ENCODE assay signal across 12 cellular contexts in genomic region chr9:109781541-109782197, GRCh38. TPM values are rescaled to one million over a fixed set of nuclear protein-coding genes. Genes with fewer than 3 reads are reported as not detected.
DNase-seq lines count a peak whose midpoint lies in the region; ATAC-seq and TF ChIP-seq lines count a peak whose summit lies in the region.
"Had no signal": no experiment of that assay in that cellular context is flagged by ENCODE, and none has a peak within 500 bp of the region (broad histone marks: within the 10 kb centered on the region; RNA-seq: fewer than 3 reads in every experiment).

No MANE protein-coding gene starts in this region.

- TF ChIP-seq CTCF in WTC11 (IDR thresholded peaks at IDR 0.05) (no peak), cardiac muscle cell (IDR thresholded peaks at IDR 0.05; ENCODE audit: low read depth, low read length) (no peak)

- POLR2A ChIA-PET in WTC11 (lab: Charles Lee), result no interaction called here
- POLR2A ChIA-PET in naive thymus-derived CD8-positive, alpha-beta T cell (lab: Charles Lee), result no interaction called here

- no peaks in the 10 kb centered on the region for H3K9me3 ChIP-seq in cardiac muscle cell (ENCODE audit: low read depth)

- ATAC-seq in WTC11 (no peak), sciatic nerve (peak; percentile 68), HG03460 (IDR thresholded peaks at IDR 0.05; ENCODE audit: unreplicated experiment) (no peak)
- no peak for ATAC-seq in naive thymus-derived CD8-positive, alpha-beta T cell

- H3K27ac ChIP-seq in cardiac muscle cell, result peak overlapping the region; percentile 93

- no peaks in the 10 kb centered on the region for H3K9me3 Mint-ChIP-seq in WTC11
- H3K9me3 Mint-ChIP-seq in naive thymus-derived CD8-positive, alpha-beta T cell, result peaks cover 0 to 21% (median 0%) of the 10 kb centered on the region in 9 donors

- peaks cover 12% of the 10 kb centered on the region for H3K4me1 Mint-ChIP-seq in WTC11
- peaks cover 0 to 2% (median 0%) of the 10 kb centered on the region in 4 donors for H3K4me1 Mint-ChIP-seq in naive thymus-derived CD8-positive, alpha-beta T cell

- CTCF ChIA-PET in WTC11 (lab: Charles Lee), result no interaction called here

- peak; percentile 18 for DNase-seq in ELR (ENCODE audit: low read depth)
- DNase-seq in WTC11 (ENCODE audit: low spot score), result no peak
- DNase-seq in cardiac muscle cell (ENCODE audit: low read depth in 1 of 2, low spot score in 1 of 2), result peak in 1 of 2 donors; percentile 69
- no peak for DNase-seq in sciatic nerve (ENCODE audit: low spot score)
- no peak for DNase-seq in NCI-H146 (lab: John Stamatoyannopoulos, UW)
- DNase-seq in A172 (ENCODE audit: low spot score), result no peak
- no peak for DNase-seq in naive thymus-derived CD8-positive, alpha-beta T cell
- DNase-seq: activated gamma-delta T cell, Karpas-422, NCI-H446, SHP77 treated with DMSO at 0.1 percent for 48 hours had no signal

- peaks cover 4% of the 10 kb centered on the region for H3K36me3 ChIP-seq in cardiac muscle cell

- peak overlapping the region; percentile 61 for H3K4me3 ChIP-seq in cardiac muscle cell

- intact Hi-C loops in sciatic nerve (cut with DNase I), result no loop called here

- H3K36me3 Mint-ChIP-seq in WTC11, result no peaks in the 10 kb centered on the region
- no peaks in the 10 kb centered on the region for H3K36me3 Mint-ChIP-seq in naive thymus-derived CD8-positive, alpha-beta T cell

- no peak overlapping the region for H3K27ac Mint-ChIP-seq in WTC11
- H3K27ac Mint-ChIP-seq in naive thymus-derived CD8-positive, alpha-beta T cell, result no peak overlapping the region

- peaks cover 16% of the 10 kb centered on the region for H3K4me1 ChIP-seq in cardiac muscle cell (ENCODE audit: low read depth)

- peak overlapping the region; percentile 10 for H3K4me3 Mint-ChIP-seq in WTC11
- no peak overlapping the region for H3K4me3 Mint-ChIP-seq in naive thymus-derived CD8-positive, alpha-beta T cell

- H3K27me3 ChIP-seq in cardiac muscle cell, result no peaks in the 10 kb centered on the region

- H3K27me3 Mint-ChIP-seq in WTC11 (ENCODE audit: low read depth), result peaks cover 45% of the 10 kb centered on the region
- peaks cover 9 to 28% (median 27%) of the 10 kb centered on the region in 5 donors for H3K27me3 Mint-ChIP-seq in naive thymus-derived CD8-positive, alpha-beta T cell

TF ChIP-seq in WTC11, 78 proteins besides CTCF, POLR2A, EP300 and RAD21:
- no peak for TF ChIP-seq ETV6 (CRISPR knock-in tag; IDR thresholded peaks at IDR 0.05)
- TF ChIP-seq E2F1 (CRISPR knock-in tag; IDR thresholded peaks at IDR 0.05), result no peak
- TF ChIP-seq CDX4 (CRISPR knock-in tag; IDR thresholded peaks at IDR 0.05; ENCODE audit: borderline replicate concordance), result no peak
- no peak for TF ChIP-seq TP53 (CRISPR knock-in tag; IDR thresholded peaks at IDR 0.05)
- no peak for TF ChIP-seq FOXP1 (CRISPR knock-in tag; IDR thresholded peaks at IDR 0.05; ENCODE audit: borderline replicate concordance)
- no peak for TF ChIP-seq GTF2I (CRISPR knock-in tag; conservative IDR thresholded peaks at IDR 0.05)
- no peak for TF ChIP-seq ATF2 (CRISPR knock-in tag; IDR thresholded peaks at IDR 0.05; ENCODE audit: borderline replicate concordance, low read depth)
- TF ChIP-seq JAZF1 (CRISPR knock-in tag; IDR thresholded peaks at IDR 0.05), result no peak
- TF ChIP-seq ZNF121 (CRISPR knock-in tag; IDR thresholded peaks at IDR 0.05), result no peak
- no peak for TF ChIP-seq GRHL2 (CRISPR knock-in tag; IDR thresholded peaks at IDR 0.05; ENCODE audit: insufficient replicate concordance, severe bottlenecking)
- TF ChIP-seq ATF1 (CRISPR knock-in tag; IDR thresholded peaks at IDR 0.05), result no peak
- no peak for TF ChIP-seq ZNF219 (CRISPR knock-in tag; IDR thresholded peaks at IDR 0.05; ENCODE audit: borderline replicate concordance)
- no peak for TF ChIP-seq NFYB (CRISPR knock-in tag; conservative IDR thresholded peaks at IDR 0.05; ENCODE audit: low read depth)
- TF ChIP-seq HMGA2 (CRISPR knock-in tag; IDR thresholded peaks at IDR 0.05), result no peak
- TF ChIP-seq EMX1 (CRISPR knock-in tag; IDR thresholded peaks at IDR 0.05), result no peak
- no peak for TF ChIP-seq NR2C2 (CRISPR knock-in tag; IDR thresholded peaks at IDR 0.05)
- TF ChIP-seq RELA (CRISPR knock-in tag; IDR thresholded peaks at IDR 0.05; ENCODE audit: borderline replicate concordance), result no peak

RNA-seq across cellular contexts. Expression of gene PALM2AKAP2, which starts 1.7 kb away (rescaled TPM):
- total RNA-seq in WTC11 (2021), result 7.0 to 7.3 TPM (median 7.2 TPM) in 3 replicates
- total RNA-seq in cardiac muscle cell, result 94.7 and 121 TPM in 2 replicates
- 55.1 and 71.7 TPM in 2 replicates for polyA plus RNA-seq in cardiac muscle cell
- 19.7 TPM for total RNA-seq in sciatic nerve
- 0.98 and 6.9 TPM in 2 replicates for total RNA-seq in A172 (2014; rRNA removed; shearing (Covaris generic))
- not detected for total RNA-seq in naive thymus-derived CD8-positive, alpha-beta T cell
- polyA plus RNA-seq in naive thymus-derived CD8-positive, alpha-beta T cell, result not detected
